1 cellular context compared by ENCODE assay signal in the genomic region with DNA sequence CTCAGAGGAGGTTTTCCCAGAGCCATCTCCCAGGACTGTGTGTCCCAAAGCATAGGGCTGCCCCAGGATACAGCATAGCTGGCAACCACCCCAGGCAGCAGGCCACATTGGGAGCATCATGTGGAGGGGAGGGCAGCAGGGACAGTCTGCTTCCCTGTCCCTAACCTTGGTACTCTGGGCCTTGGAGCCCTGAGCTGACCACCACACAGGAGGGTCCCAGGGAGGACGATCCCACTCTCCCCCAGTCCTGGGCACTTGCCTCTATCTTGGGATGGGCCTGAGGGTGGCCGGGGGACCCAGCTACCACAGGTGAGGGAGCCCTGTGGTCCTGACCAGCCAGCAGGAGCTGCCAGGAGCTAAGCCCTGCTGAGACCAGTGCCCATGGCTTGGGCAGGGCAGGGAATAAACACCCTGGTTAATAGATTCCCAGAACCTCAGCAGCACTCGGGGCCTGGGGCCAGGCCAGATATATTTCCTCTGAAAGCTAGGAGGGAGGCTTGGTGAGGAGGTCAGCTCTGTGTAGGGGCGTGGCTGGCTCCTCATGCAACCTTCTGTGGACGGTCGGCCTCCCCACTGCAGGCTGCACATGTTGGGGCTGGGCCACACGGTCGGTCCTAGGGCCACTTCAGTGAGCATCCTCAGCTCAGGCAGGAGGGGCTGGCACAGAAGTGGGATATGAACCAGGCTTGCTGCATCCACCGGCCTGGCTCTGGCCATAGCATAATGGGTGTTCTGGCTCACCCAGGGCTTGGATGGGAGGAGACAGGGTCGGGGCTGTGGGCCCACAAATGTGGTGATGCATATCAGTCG.
TF ChIP-seq lines count a peak whose summit lies in the region.

No MANE protein-coding gene starts in this region.

TF ChIP-seq in IMR-90, 13 proteins besides CTCF, POLR2A, EP300 and RAD21 (continued from another document):
- TF ChIP-seq SMC3 (IDR thresholded peaks at IDR 0.05; ENCODE audit: low read depth, low read length) (no peak), RFX5 (IDR thresholded peaks at IDR 0.05; ENCODE audit: low read depth, low read length) (no peak), CEBPB (IDR thresholded peaks at IDR 0.05; ENCODE audit: low read depth, low read length) (no peak), ELK1 (IDR thresholded peaks at IDR 0.05; ENCODE audit: borderline replicate concordance, low read depth, low read length) (no peak), CHD1 (IDR thresholded peaks at IDR 0.05; ENCODE audit: low read depth, low read length) (no peak), RCOR1 (IDR thresholded peaks at IDR 0.05; ENCODE audit: insufficient replicate concordance, low read length) (no peak), NFE2L2 (IDR thresholded peaks at IDR 0.05; ENCODE audit: low read depth, low read length) (no peak), MAZ (IDR thresholded peaks at IDR 0.05; ENCODE audit: borderline replicate concordance, low read depth, low read length) (no peak), FOS (IDR thresholded peaks at IDR 0.05; ENCODE audit: low read depth, low read length) (no peak), MAFK (IDR thresholded peaks at IDR 0.05; ENCODE audit: low read depth, low read length) (no peak)
- TF ChIP-seq, protein P1, sequence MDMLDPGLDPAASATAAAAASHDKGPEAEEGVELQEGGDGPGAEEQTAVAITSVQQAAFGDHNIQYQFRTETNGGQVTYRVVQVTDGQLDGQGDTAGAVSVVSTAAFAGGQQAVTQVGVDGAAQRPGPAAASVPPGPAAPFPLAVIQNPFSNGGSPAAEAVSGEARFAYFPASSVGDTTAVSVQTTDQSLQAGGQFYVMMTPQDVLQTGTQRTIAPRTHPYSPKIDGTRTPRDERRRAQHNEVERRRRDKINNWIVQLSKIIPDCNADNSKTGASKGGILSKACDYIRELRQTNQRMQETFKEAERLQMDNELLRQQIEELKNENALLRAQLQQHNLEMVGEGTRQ (IDR thresholded peaks at IDR 0.05; ENCODE audit: low read depth, low read length): no peak
